In the genomic region with DNA sequence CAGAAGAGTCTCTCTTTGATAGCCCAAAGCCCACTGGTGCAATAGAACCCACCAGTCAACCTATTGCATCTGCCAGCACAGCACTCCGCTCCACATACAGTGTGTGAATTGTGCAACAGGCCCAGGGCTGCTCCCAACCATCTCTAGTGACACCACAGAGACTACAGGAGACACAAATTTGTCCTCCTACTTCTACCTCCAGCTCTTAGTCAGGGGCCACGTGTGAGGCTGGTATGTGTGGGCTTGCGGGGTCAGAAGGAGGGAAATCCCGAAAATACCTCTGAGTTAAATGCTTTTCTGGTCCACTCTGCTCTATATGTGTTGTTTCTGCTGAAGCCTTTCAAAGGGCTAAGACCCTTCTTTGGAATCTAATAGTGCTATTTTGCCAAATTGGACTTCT, we compare ENCODE assay signal across 16 cellular contexts. TPM values are rescaled to one million over a fixed set of nuclear protein-coding genes. Genes with fewer than 3 reads are reported as not detected.
DNase-seq lines count a peak whose midpoint lies in the region; ATAC-seq and TF ChIP-seq lines count a peak whose summit lies in the region.
"Had no signal": no experiment of that assay in that cellular context is flagged by ENCODE, and none has a peak within 500 bp of the region (broad histone marks: within the 10 kb centered on the region; RNA-seq: fewer than 3 reads in every experiment).

No MANE protein-coding gene starts in this region.

- no peaks in the 10 kb centered on the region for H3K9me3 Mint-ChIP-seq in activated CD4-positive, alpha-beta T cell treated with anti-CD3 and anti-CD28 coated beads, Interleukin-2, amount 10 ng/mL, durations not matched to agents 7 days and 5 days
- H3K9me3 Mint-ChIP-seq in WTC11 = no peaks in the 10 kb centered on the region

- no peaks in the 10 kb centered on the region for H3K9me3 ChIP-seq in neutrophil
- H3K9me3 ChIP-seq: SJCRH30, upper lobe of left lung had no signal

- ATAC-seq in WTC11 = no peak
- no peak for ATAC-seq in GM21381 (IDR thresholded peaks at IDR 0.05; ENCODE audit: unreplicated experiment)
- ATAC-seq: left cardiac atrium had no signal

- H3K27ac Mint-ChIP-seq in activated CD4-positive, alpha-beta T cell treated with anti-CD3 and anti-CD28 coated beads, Interleukin-2, amount 10 ng/mL, durations not matched to agents 7 days and 5 days = no peak overlapping the region
- H3K27ac Mint-ChIP-seq in WTC11 = peak overlapping the region; percentile 51; the same call in 1 of the 2 replicates
- H3K27ac Mint-ChIP-seq: progenitor cell of endocrine pancreas had no signal

- POLR2A ChIA-PET in activated CD4-positive, alpha-beta T cell treated with anti-CD3 and anti-CD28 coated beads, Interleukin-2, amount 10 ng/mL, durations not matched to agents 7 days and 5 days (lab: Charles Lee) = no interaction called here
- POLR2A ChIA-PET in WTC11 (lab: Charles Lee) = interaction anchor here (1.2 kb wide), 1 partner anchor 56 kb away, joined by 3 read pairs; no protein-coding TSS in a partner anchor

- CTCF ChIA-PET in activated CD4-positive, alpha-beta T cell treated with anti-CD3 and anti-CD28 coated beads, Interleukin-2, amount 10 ng/mL, durations not matched to agents 7 days and 5 days (lab: Charles Lee) = interaction anchor here (1.4 kb wide), 1 partner anchor 10 kb away, joined by 3 read pairs; no protein-coding TSS in a partner anchor
- CTCF ChIA-PET in WTC11 (lab: Charles Lee) = no interaction called here

- H3K36me3 Mint-ChIP-seq in activated CD4-positive, alpha-beta T cell treated with anti-CD3 and anti-CD28 coated beads, Interleukin-2, amount 10 ng/mL, durations not matched to agents 7 days and 5 days (ENCODE audit: low read depth) = peaks cover 57% of the 10 kb centered on the region
- H3K36me3 Mint-ChIP-seq in WTC11 = peaks cover 35% of the 10 kb centered on the region

- H3K27me3 ChIP-seq in neutrophil = no peaks in the 10 kb centered on the region
- H3K27me3 ChIP-seq: hepatocyte, SJCRH30, upper lobe of left lung had no signal

- H3K4me3 ChIP-seq in GM12865 (ENCODE audit: low read depth, low read length) (no peak overlapping the region), neutrophil (ENCODE audit: low read depth in 1 of 2, low read length in 1 of 2) (no peak overlapping the region)
- H3K4me3 ChIP-seq: hepatocyte, SJCRH30, upper lobe of left lung had no signal

- peak overlapping the region; percentile 49 for H3K27ac ChIP-seq in neutrophil
- H3K27ac ChIP-seq: hepatocyte, SJCRH30, upper lobe of left lung had no signal

- H3K27me3 Mint-ChIP-seq in activated CD4-positive, alpha-beta T cell treated with anti-CD3 and anti-CD28 coated beads, Interleukin-2, amount 10 ng/mL, durations not matched to agents 7 days and 5 days = no peaks in the 10 kb centered on the region
- no peaks in the 10 kb centered on the region for H3K27me3 Mint-ChIP-seq in WTC11 (ENCODE audit: low read depth)
- H3K27me3 Mint-ChIP-seq: progenitor cell of endocrine pancreas had no signal

- no peak overlapping the region for H3K4me3 Mint-ChIP-seq in activated CD4-positive, alpha-beta T cell treated with anti-CD3 and anti-CD28 coated beads, Interleukin-2, amount 10 ng/mL, durations not matched to agents 7 days and 5 days
- no peak overlapping the region for H3K4me3 Mint-ChIP-seq in WTC11

- peaks cover 52% of the 10 kb centered on the region for H3K4me1 Mint-ChIP-seq in activated CD4-positive, alpha-beta T cell treated with anti-CD3 and anti-CD28 coated beads, Interleukin-2, amount 10 ng/mL, durations not matched to agents 7 days and 5 days
- peaks cover 2% of the 10 kb centered on the region; the same call in 1 of the 2 replicates for H3K4me1 Mint-ChIP-seq in WTC11

- TF ChIP-seq CTCF in GM12865 (IDR thresholded peaks at IDR 0.05; ENCODE audit: insufficient read depth, low read depth, low read length, missing control alignments) (no peak), WTC11 (IDR thresholded peaks at IDR 0.05) (no peak), neutrophil (IDR thresholded peaks at IDR 0.05) (no peak)

- H3K36me3 ChIP-seq in neutrophil = peaks cover 7% of the 10 kb centered on the region

- DNase-seq in activated CD4-positive, alpha-beta T cell treated with anti-CD3 and anti-CD28 coated beads for 48 hours = peak; percentile 50
- no peak for DNase-seq in activated CD4-positive, alpha-beta T cell treated with anti-CD3 and anti-CD28 coated beads, Interleukin-2, amount 10 ng/mL, durations not matched to agents 7 days and 5 days
- DNase-seq in GM12865 (ENCODE audit: low read depth) (peak; percentile 24), WTC11 (ENCODE audit: low spot score) (no peak), NCI-H526 (lab: John Stamatoyannopoulos, UW) (no peak), HT-29 (ENCODE audit: low spot score) (no peak)
- DNase-seq: COR-L47, left cardiac atrium, NCI-H1092 treated with DMSO at 0.1 percent for 48 hours, NCI-H2227 treated with DMSO at 0.1 percent for 48 hours, SJCRH30, upper lobe of left lung had no signal

- H3K4me1 ChIP-seq in neutrophil (ENCODE audit: control insufficient read depth in 1 of 2, insufficient read depth in 1 of 2, low read depth in 1 of 2, low read length in 1 of 2) = peaks cover 36 to 39% of the 10 kb centered on the region in 2 experiments
- H3K4me1 ChIP-seq: SJCRH30 had no signal

TF ChIP-seq in WTC11, 78 proteins besides CTCF, POLR2A, EP300 and RAD21:
- TF ChIP-seq, protein P1, sequence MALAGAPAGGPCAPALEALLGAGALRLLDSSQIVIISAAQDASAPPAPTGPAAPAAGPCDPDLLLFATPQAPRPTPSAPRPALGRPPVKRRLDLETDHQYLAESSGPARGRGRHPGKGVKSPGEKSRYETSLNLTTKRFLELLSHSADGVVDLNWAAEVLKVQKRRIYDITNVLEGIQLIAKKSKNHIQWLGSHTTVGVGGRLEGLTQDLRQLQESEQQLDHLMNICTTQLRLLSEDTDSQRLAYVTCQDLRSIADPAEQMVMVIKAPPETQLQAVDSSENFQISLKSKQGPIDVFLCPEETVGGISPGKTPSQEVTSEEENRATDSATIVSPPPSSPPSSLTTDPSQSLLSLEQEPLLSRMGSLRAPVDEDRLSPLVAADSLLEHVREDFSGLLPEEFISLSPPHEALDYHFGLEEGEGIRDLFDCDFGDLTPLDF (CRISPR knock-in tag; IDR thresholded peaks at IDR 0.05) = no peak
- TF ChIP-seq, protein P2, sequence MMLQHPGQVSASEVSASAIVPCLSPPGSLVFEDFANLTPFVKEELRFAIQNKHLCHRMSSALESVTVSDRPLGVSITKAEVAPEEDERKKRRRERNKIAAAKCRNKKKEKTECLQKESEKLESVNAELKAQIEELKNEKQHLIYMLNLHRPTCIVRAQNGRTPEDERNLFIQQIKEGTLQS (CRISPR knock-in tag; conservative IDR thresholded peaks at IDR 0.05) = no peak
- TF ChIP-seq, protein P3, sequence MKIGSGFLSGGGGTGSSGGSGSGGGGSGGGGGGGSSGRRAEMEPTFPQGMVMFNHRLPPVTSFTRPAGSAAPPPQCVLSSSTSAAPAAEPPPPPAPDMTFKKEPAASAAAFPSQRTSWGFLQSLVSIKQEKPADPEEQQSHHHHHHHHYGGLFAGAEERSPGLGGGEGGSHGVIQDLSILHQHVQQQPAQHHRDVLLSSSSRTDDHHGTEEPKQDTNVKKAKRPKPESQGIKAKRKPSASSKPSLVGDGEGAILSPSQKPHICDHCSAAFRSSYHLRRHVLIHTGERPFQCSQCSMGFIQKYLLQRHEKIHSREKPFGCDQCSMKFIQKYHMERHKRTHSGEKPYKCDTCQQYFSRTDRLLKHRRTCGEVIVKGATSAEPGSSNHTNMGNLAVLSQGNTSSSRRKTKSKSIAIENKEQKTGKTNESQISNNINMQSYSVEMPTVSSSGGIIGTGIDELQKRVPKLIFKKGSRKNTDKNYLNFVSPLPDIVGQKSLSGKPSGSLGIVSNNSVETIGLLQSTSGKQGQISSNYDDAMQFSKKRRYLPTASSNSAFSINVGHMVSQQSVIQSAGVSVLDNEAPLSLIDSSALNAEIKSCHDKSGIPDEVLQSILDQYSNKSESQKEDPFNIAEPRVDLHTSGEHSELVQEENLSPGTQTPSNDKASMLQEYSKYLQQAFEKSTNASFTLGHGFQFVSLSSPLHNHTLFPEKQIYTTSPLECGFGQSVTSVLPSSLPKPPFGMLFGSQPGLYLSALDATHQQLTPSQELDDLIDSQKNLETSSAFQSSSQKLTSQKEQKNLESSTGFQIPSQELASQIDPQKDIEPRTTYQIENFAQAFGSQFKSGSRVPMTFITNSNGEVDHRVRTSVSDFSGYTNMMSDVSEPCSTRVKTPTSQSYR (CRISPR knock-in tag; IDR thresholded peaks at IDR 0.05) = no peak
- TF ChIP-seq SOX15 (CRISPR knock-in tag; IDR thresholded peaks at IDR 0.05) (no peak), SP1 (CRISPR knock-in tag; conservative IDR thresholded peaks at IDR 0.05) (no peak), NFYB (CRISPR knock-in tag; conservative IDR thresholded peaks at IDR 0.05; ENCODE audit: low read depth) (no peak)

RNA-seq across cellular contexts. Expression of a gene that starts 18.0 kb away (rescaled TPM):
- 10 to 100 TPM; 64.1 to 72.3 TPM for total RNA-seq in activated CD4-positive, alpha-beta T cell treated with anti-CD3 and anti-CD28 coated beads, Interleukin-2, amount 10 ng/mL, durations not matched to agents 7 days and 5 days
- total RNA-seq in WTC11 (2021) = 105 to 106 TPM (median 106 TPM) in 3 replicates
- total RNA-seq in HT-29 (2014; rRNA removed; shearing (Covaris generic)) = 47.5 and 58.6 TPM in 2 replicates

RNA-seq across cellular contexts. Expression of a gene that starts 40.0 kb away (rescaled TPM):
- 10 to 100 TPM; 17.9 to 18.8 TPM for total RNA-seq in activated CD4-positive, alpha-beta T cell treated with anti-CD3 and anti-CD28 coated beads, Interleukin-2, amount 10 ng/mL, durations not matched to agents 7 days and 5 days
- 16.4 to 19.3 TPM (median 18.2 TPM) in 3 replicates for total RNA-seq in WTC11 (2021)
- 11.7 and 13.3 TPM in 2 replicates for total RNA-seq in HT-29 (2014; rRNA removed; shearing (Covaris generic))

RNA-seq across cellular contexts. Expression of a gene that starts 51.9 kb away (rescaled TPM):
- total RNA-seq in activated CD4-positive, alpha-beta T cell treated with anti-CD3 and anti-CD28 coated beads, Interleukin-2, amount 10 ng/mL, durations not matched to agents 7 days and 5 days = not detected
- 1.4 to 2.7 TPM (median 1.8 TPM) in 3 replicates for total RNA-seq in WTC11 (2021)
- total RNA-seq in HT-29 (2014; rRNA removed; shearing (Covaris generic)) = not detected in 2 replicates

Comparison
In these comparisons a context has a peak if more than half of its experiments do, and no peak if none do; other contexts are left out.
1. DNase-seq: peak in activated CD4-positive, alpha-beta T cell treated with anti-CD3 and anti-CD28 coated beads for 48 hours (single experiment) and GM12865 (single experiment); none in activated CD4-positive, alpha-beta T cell treated with anti-CD3 and anti-CD28 coated beads, Interleukin-2, amount 10 ng/mL, durations not matched to agents 7 days and 5 days (single experiment), WTC11 (single experiment), NCI-H526 (0 of 2) and HT-29 (single experiment).